In genomic region chr15:98823012-98823458, GRCh38 we compare ENCODE assay signal across 10 cellular contexts.
A peak's percentile ranks its signal among the peaks of the same experiment; 100 is the strongest.
DNase-seq lines count a peak whose midpoint lies in the region; ATAC-seq and TF ChIP-seq lines count a peak whose summit lies in the region.
"Had no signal": no experiment of that assay in that cellular context is flagged by ENCODE, and none has a peak within 500 bp of the region (broad histone marks: within the 10 kb centered on the region; RNA-seq: fewer than 3 reads in every experiment).

No MANE protein-coding gene starts in this region.

- ATAC-seq in stimulated activated naive CD8-positive, alpha-beta T cell treated with anti-CD3 and anti-CD28 coated beads, Interleukin-15, amount 100 ng/mL, for 72 hours = peak; percentile 50
- ATAC-seq in stimulated activated naive CD8-positive, alpha-beta T cell treated with anti-CD3 and anti-CD28 coated beads, Interleukin-15, Interleukin-2, amounts not matched to agents 100 U/mL and 50 U/mL, for 24 hours = no peak

- H3K27ac ChIP-seq in SK-N-SH (ENCODE audit: low read depth in 2 of 2, low read length in 1 of 2) = peak overlapping the region in 1 of 2 experiments; percentile 46; a peak in 1 of 4 replicates
- H3K27ac ChIP-seq in testis = no peak overlapping the region

- TF ChIP-seq RAD21 in SK-N-SH (IDR thresholded peaks at IDR 0.05; ENCODE audit: low read length) = no peak

- H3K9me3 ChIP-seq in SK-N-SH (no peaks in the 10 kb centered on the region), testis (no peaks in the 10 kb centered on the region)

- H3K4me2 ChIP-seq in SK-N-SH = peak overlapping the region; percentile 43

- no peak for TF ChIP-seq CTCF in SK-N-SH (IDR thresholded peaks at IDR 0.05)
- no peak for TF ChIP-seq CTCF in GM20000 (IDR thresholded peaks at IDR 0.05; ENCODE audit: extremely low read depth, missing control alignments)
- no peak for TF ChIP-seq CTCF in testis (IDR thresholded peaks at IDR 0.05)

- H3F3A ChIP-seq in SK-N-SH (replicated peaks; ENCODE audit: insufficient read depth) = no peaks in the 10 kb centered on the region

- WGBS in SK-N-SH (ENCODE audit: low lambda C conversion rate) = 58% methylated on average over 2 of the region's 2 CpGs
- 80 to 88% methylated on average over 2 of the region's 2 CpGs for WGBS in testis, 2 donors

- H3K27me3 ChIP-seq in SK-N-SH (ENCODE audit: insufficient read depth) = no peaks in the 10 kb centered on the region
- no peaks in the 10 kb centered on the region for H3K27me3 ChIP-seq in testis

- no peaks in the 10 kb centered on the region for H3K27me3 Mint-ChIP-seq in stimulated activated naive CD8-positive, alpha-beta T cell treated with anti-CD3 and anti-CD28 coated beads, Interleukin-15, amount 100 ng/mL, for 72 hours
- H3K27me3 Mint-ChIP-seq: activated B cell treated with CpG ODN at 0.5 μM for 24 hours had no signal

- in situ Hi-C loops in G401 (cut with HindIII; ENCODE audit: low sequenced_read_pairs) = no loop called here

- no peaks in the 10 kb centered on the region for H3K9me2 ChIP-seq in SK-N-SH

- no peaks in the 10 kb centered on the region for H4K20me1 ChIP-seq in SK-N-SH (ENCODE audit: insufficient read depth)

- no peak for DNase-seq in stimulated activated naive CD8-positive, alpha-beta T cell treated with anti-CD3 and anti-CD28 coated beads, Interleukin-15, amount 100 ng/mL, for 72 hours
- DNase-seq in stimulated activated naive CD8-positive, alpha-beta T cell treated with anti-CD3 and anti-CD28 coated beads, Interleukin-15, Interleukin-2, amounts not matched to agents 100 U/mL and 50 U/mL, for 24 hours = no peak
- DNase-seq in SK-N-SH = no peak
- peak; percentile 58 for DNase-seq in iPS-NIHi11 (ENCODE audit: low spot score)
- no peak for DNase-seq in GM20000 (ENCODE audit: low spot score)
- DNase-seq in G401 (ENCODE audit: low spot score) = no peak
- DNase-seq in midbrain (lab: John Stamatoyannopoulos, UW) = no peak
- no peak for DNase-seq in testis
- DNase-seq: activated B cell treated with CpG ODN at 0.5 μM for 24 hours, COR-L47 had no signal

- POLR2A ChIA-PET in SK-N-SH (lab: Yijun Ruan, JAX) = no interaction called here

- H3K4me3 ChIP-seq in SK-N-SH (ENCODE audit: low read depth in 2 of 2, low read length in 1 of 2) (no peak overlapping the region), testis (no peak overlapping the region)

- H3K4me1 ChIP-seq in SK-N-SH (ENCODE audit: control insufficient read depth in 1 of 2, insufficient read depth in 2 of 2, low read depth in 1 of 2, low read length in 1 of 2) = peaks cover 0 to 9% of the 10 kb centered on the region in 2 experiments; a peak in 2 of 4 replicates
- no peaks in the 10 kb centered on the region for H3K4me1 ChIP-seq in testis

- CTCF ChIA-PET in SK-N-SH (lab: Yijun Ruan, JAX) = interaction anchor here (0.9 kb wide), 1 partner anchor 19 kb away, joined by 3 read pairs; no protein-coding TSS in a partner anchor

- H2AFZ ChIP-seq in SK-N-SH (ENCODE audit: low read depth) = no peak overlapping the region

- intact Hi-C loops in testis (cut with DNase I; ENCODE audit: low total_unique reads) = no loop called here

- H3K36me3 ChIP-seq in SK-N-SH (replicated peaks in 1 of 2; ENCODE audit: control insufficient read depth in 1 of 2, insufficient read depth in 2 of 2, low read length in 1 of 2) (no peaks in the 10 kb centered on the region), testis (ENCODE audit: low read depth, missing control alignments) (no peaks in the 10 kb centered on the region)

- peaks cover 36% of the 10 kb centered on the region; the same call in 1 of the 2 replicates for H3K79me2 ChIP-seq in SK-N-SH (ENCODE audit: insufficient read depth)

- no peaks in the 10 kb centered on the region for H3K4me1 Mint-ChIP-seq in stimulated activated naive CD8-positive, alpha-beta T cell treated with anti-CD3 and anti-CD28 coated beads, Interleukin-15, amount 100 ng/mL, for 72 hours
- H3K4me1 Mint-ChIP-seq: activated B cell treated with CpG ODN at 0.5 μM for 24 hours had no signal

- no peak overlapping the region for H3K27ac Mint-ChIP-seq in stimulated activated naive CD8-positive, alpha-beta T cell treated with anti-CD3 and anti-CD28 coated beads, Interleukin-15, amount 100 ng/mL, for 72 hours
- H3K27ac Mint-ChIP-seq: activated B cell treated with CpG ODN at 0.5 μM for 24 hours had no signal

- H3K9me3 Mint-ChIP-seq in stimulated activated naive CD8-positive, alpha-beta T cell treated with anti-CD3 and anti-CD28 coated beads, Interleukin-15, amount 100 ng/mL, for 72 hours = peaks cover 4 to 43% of the 10 kb centered on the region in 2 donors
- H3K9me3 Mint-ChIP-seq: activated B cell treated with CpG ODN at 0.5 μM for 24 hours had no signal

- no peak overlapping the region for H3K9ac ChIP-seq in SK-N-SH

- H3K4me3 Mint-ChIP-seq in stimulated activated naive CD8-positive, alpha-beta T cell treated with anti-CD3 and anti-CD28 coated beads, Interleukin-15, amount 100 ng/mL, for 72 hours = no peak overlapping the region
- H3K4me3 Mint-ChIP-seq: activated B cell treated with CpG ODN at 0.5 μM for 24 hours had no signal

- TF ChIP-seq EP300 in SK-N-SH (IDR thresholded peaks at IDR 0.05; ENCODE audit: borderline replicate concordance in 1 of 2, low read depth in 1 of 2, low read length in 1 of 2) = no peak

- TF ChIP-seq POLR2A in testis (IDR thresholded peaks at IDR 0.05) = no peak

TF ChIP-seq in SK-N-SH, 30 proteins besides CTCF, POLR2A, EP300 and RAD21:
- peak; percentile 3; the same call in 1 of the 2 replicates for TF ChIP-seq FOSL2 (IDR thresholded peaks at IDR 0.05; ENCODE audit: borderline replicate concordance, low read depth)
- TF ChIP-seq POLR2AphosphoS5 (IDR thresholded peaks at IDR 0.05; ENCODE audit: low read depth, low read length) = no peak
- peak; percentile 68; the same call in 1 of the 2 replicates for TF ChIP-seq USF1 (IDR thresholded peaks at IDR 0.05; ENCODE audit: borderline replicate concordance, low read depth)
- TF ChIP-seq FOXJ3 (CRISPR knock-in tag; IDR thresholded peaks at IDR 0.05) = no peak
- TF ChIP-seq YY1 (IDR thresholded peaks at IDR 0.05; ENCODE audit: low read depth) = no peak
- no peak for TF ChIP-seq PBX3 (IDR thresholded peaks at IDR 0.05)
- peak; percentile 76 for TF ChIP-seq MAX (IDR thresholded peaks at IDR 0.05; ENCODE audit: low read depth)
- no peak for TF ChIP-seq IRF3 (IDR thresholded peaks at IDR 0.05; ENCODE audit: low read depth, low read length)
